Comparison of ENCODE assay signal across 10 cellular contexts in the genomic region with DNA sequence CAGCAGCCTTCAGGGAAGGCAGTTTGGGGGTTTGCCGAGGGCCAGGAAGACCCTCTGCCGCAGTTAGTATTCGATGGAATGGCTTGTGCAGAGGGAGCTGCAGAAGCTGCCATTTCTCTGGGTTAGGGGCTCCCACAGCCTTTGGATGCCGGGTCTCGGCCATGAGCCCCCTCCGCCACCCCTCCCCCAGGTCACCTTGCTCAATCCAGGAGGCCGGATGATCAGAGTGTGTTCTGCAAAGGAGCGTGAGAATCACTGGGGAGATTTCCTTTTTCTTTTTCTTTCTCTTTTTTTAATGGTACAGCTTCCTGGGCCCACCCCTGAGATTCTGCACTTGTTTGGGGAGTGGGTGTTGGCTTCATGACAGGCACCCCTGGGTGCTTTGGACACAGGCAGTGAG. TPM values are rescaled to one million over a fixed set of nuclear protein-coding genes. Genes with fewer than 3 reads are reported as not detected.
DNase-seq lines count a peak whose midpoint lies in the region; ATAC-seq and TF ChIP-seq lines count a peak whose summit lies in the region.
"Had no signal": no experiment of that assay in that cellular context is flagged by ENCODE, and none has a peak within 500 bp of the region (broad histone marks: within the 10 kb centered on the region; RNA-seq: fewer than 3 reads in every experiment).

No MANE protein-coding gene starts in this region.

- in situ Hi-C loops in HAP-1 (cut with MboI; ENCODE audit: low sequenced_read_pairs): no loop called here

- H3K4me1 ChIP-seq in esophagus squamous epithelium (peaks cover 15 to 94% (median 56%) of the 10 kb centered on the region in 3 donors), neutrophil (ENCODE audit: control insufficient read depth in 1 of 2, insufficient read depth in 1 of 2, low read depth in 1 of 2, low read length in 1 of 2) (peaks cover 93 to 96% of the 10 kb centered on the region in 2 experiments), vagina (peaks cover 80% of the 10 kb centered on the region), HAP-1 (0 out of 2 replicates have a peak, but pooled peaks cover 3% of the 10 kb centered on the region)

- H3K4me3 ChIP-seq in esophagus squamous epithelium (peak overlapping the region in 2 of 4 donors; percentile 18 to 42), neutrophil (ENCODE audit: low read depth in 1 of 2, low read length in 1 of 2) (peak overlapping the region; percentile 67 to 88), vagina (peak overlapping the region in 1 of 2 donors; percentile 30), HAP-1 (no peak overlapping the region)

- TF ChIP-seq POLR2A in esophagus squamous epithelium (IDR thresholded peaks at IDR 0.05): no peak
- TF ChIP-seq POLR2A in vagina (IDR thresholded peaks at IDR 0.05): no peak
- no peak for TF ChIP-seq POLR2A in GM18505 (IDR thresholded peaks at IDR 0.05; ENCODE audit: borderline replicate concordance, extremely low read depth, insufficient read depth, insufficient read length)

- H3K9me3 ChIP-seq in esophagus squamous epithelium (no peaks in the 10 kb centered on the region), neutrophil (no peaks in the 10 kb centered on the region), vagina (no peaks in the 10 kb centered on the region), HAP-1 (no peaks in the 10 kb centered on the region)

- H3K27me3 Mint-ChIP-seq in stimulated activated naive CD8-positive, alpha-beta T cell treated with anti-CD3 and anti-CD28 coated beads, Interleukin-15, amount 100 ng/mL, for 72 hours: no peaks in the 10 kb centered on the region

- intact Hi-C loops in esophagus squamous epithelium (cut with DNase I): no loop called here
- intact Hi-C loops in vagina (cut with DNase I): no loop called here

- no peaks in the 10 kb centered on the region for H3K9me3 Mint-ChIP-seq in stimulated activated naive CD8-positive, alpha-beta T cell treated with anti-CD3 and anti-CD28 coated beads, Interleukin-15, amount 100 ng/mL, for 72 hours

- no peak for DNase-seq in stimulated activated naive CD8-positive, alpha-beta T cell treated with anti-CD3 and anti-CD28 coated beads, Interleukin-15, amount 100 ng/mL, for 72 hours
- no peak for DNase-seq in stimulated activated naive CD8-positive, alpha-beta T cell treated with anti-CD3 and anti-CD28 coated beads, Interleukin-15, Interleukin-2, amounts not matched to agents 100 U/mL and 50 U/mL, for 24 hours
- no peak for DNase-seq in esophagus squamous epithelium (lab: John Stamatoyannopoulos, UW)
- DNase-seq in vagina (ENCODE audit: extremely low spot score in 2 of 2): no peak
- no peak for DNase-seq in activated gamma-delta T cell treated with Interleukin-2 at 50 U/mL for 16 hours
- DNase-seq in HAP-1 (ENCODE audit: low spot score in 2 of 2): no peak
- DNase-seq: activated CD8-positive, alpha-beta memory T cell treated with anti-CD3 and anti-CD28 coated beads, Interleukin-2, amount 50 U/mL, for 4 hours; NCI-H510A treated with DMSO at 0.1 percent for 48 hours had no signal

- no peak for ATAC-seq in stimulated activated naive CD8-positive, alpha-beta T cell treated with anti-CD3 and anti-CD28 coated beads, Interleukin-15, amount 100 ng/mL, for 72 hours
- no peak for ATAC-seq in stimulated activated naive CD8-positive, alpha-beta T cell treated with anti-CD3 and anti-CD28 coated beads, Interleukin-15, Interleukin-2, amounts not matched to agents 100 U/mL and 50 U/mL, for 24 hours
- no peak for ATAC-seq in GM18505 (IDR thresholded peaks at IDR 0.05; ENCODE audit: unreplicated experiment)

- H3K27ac ChIP-seq in esophagus squamous epithelium: peak overlapping the region; percentile 76 to 89 (median 84)
- H3K27ac ChIP-seq in neutrophil: peak overlapping the region; percentile 97
- peak overlapping the region; percentile 88 for H3K27ac ChIP-seq in vagina

- peak overlapping the region; percentile 92 to 93 for H3K27ac Mint-ChIP-seq in stimulated activated naive CD8-positive, alpha-beta T cell treated with anti-CD3 and anti-CD28 coated beads, Interleukin-15, amount 100 ng/mL, for 72 hours

- no peak overlapping the region for H3K4me3 Mint-ChIP-seq in stimulated activated naive CD8-positive, alpha-beta T cell treated with anti-CD3 and anti-CD28 coated beads, Interleukin-15, amount 100 ng/mL, for 72 hours

- peaks cover 90% of the 10 kb centered on the region for H3K4me1 Mint-ChIP-seq in stimulated activated naive CD8-positive, alpha-beta T cell treated with anti-CD3 and anti-CD28 coated beads, Interleukin-15, amount 100 ng/mL, for 72 hours

- TF ChIP-seq CTCF in esophagus squamous epithelium (IDR thresholded peaks at IDR 0.05): no peak
- TF ChIP-seq CTCF in neutrophil (IDR thresholded peaks at IDR 0.05): no peak
- no peak for TF ChIP-seq CTCF in vagina (IDR thresholded peaks at IDR 0.05)

- peaks cover 0 to 4% (median 0%) of the 10 kb centered on the region in 3 donors for H3K36me3 ChIP-seq in esophagus squamous epithelium
- peaks cover 58% of the 10 kb centered on the region for H3K36me3 ChIP-seq in neutrophil
- no peaks in the 10 kb centered on the region for H3K36me3 ChIP-seq in vagina
- no peaks in the 10 kb centered on the region for H3K36me3 ChIP-seq in HAP-1 (replicated peaks)

- 67 to 85% methylated on average over 5 to 7 of the region's 8 CpGs for WGBS in esophagus squamous epithelium, 2 donors

- H3K27me3 ChIP-seq in esophagus squamous epithelium (peaks cover 0 to 46% (median 0%) of the 10 kb centered on the region in 4 donors), neutrophil (no peaks in the 10 kb centered on the region), vagina (no peaks in the 10 kb centered on the region), HAP-1 (ENCODE audit: low read depth) (no peaks in the 10 kb centered on the region)

RNA-seq across cellular contexts. Expression of gene TNFRSF1B, which starts 18.2 kb away (rescaled TPM):
- total RNA-seq in esophagus squamous epithelium (10 to 100 TPM in 2 of 4 donors, 1 to 10 TPM in 2; 2.1 to 17.5 (median 10.3) TPM), vagina (41.0 TPM)

RNA-seq across cellular contexts. Expression of gene VPS13D, which starts 44.8 kb away (rescaled TPM):
- total RNA-seq in esophagus squamous epithelium: 100 to 1,000 TPM in 1 of 4 donors, 10 to 100 TPM in 3; 42.5 to 103 (median 59.8) TPM
- 88.9 TPM for total RNA-seq in vagina
